Comparison of ENCODE assay signal across 15 cellular contexts in the genomic region with DNA sequence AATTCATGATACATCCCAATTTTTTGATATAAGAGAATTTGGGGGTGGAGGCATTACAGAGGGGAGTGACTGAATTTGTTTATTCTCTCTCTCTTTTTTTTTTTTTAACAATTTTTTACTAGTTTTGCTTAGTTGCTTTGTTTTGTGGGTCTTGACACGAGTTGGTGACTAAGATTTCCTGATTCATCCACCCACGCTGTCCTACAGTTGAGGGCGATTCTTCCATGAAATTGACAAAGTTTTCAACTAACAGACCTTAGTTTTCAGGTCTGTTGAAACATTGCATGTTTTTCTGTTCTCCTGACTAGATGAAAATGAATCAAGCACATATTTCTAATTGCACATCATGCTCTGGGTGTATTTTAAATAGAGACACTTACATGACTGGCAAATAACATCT.
A peak's percentile ranks its signal among the peaks of the same experiment; 100 is the strongest.
DNase-seq lines count a peak whose midpoint lies in the region; ATAC-seq and TF ChIP-seq lines count a peak whose summit lies in the region.
"Had no signal": no experiment of that assay in that cellular context is flagged by ENCODE, and none has a peak within 500 bp of the region (broad histone marks: within the 10 kb centered on the region; RNA-seq: fewer than 3 reads in every experiment).

No MANE protein-coding gene starts in this region.

- intact Hi-C loops in activated CD8-positive, alpha-beta T cell treated with anti-CD3 and anti-CD28 coated beads for 36 hours (cut with micrococcal nuclease), result no loop called here

- H3K4me3 ChIP-seq in epithelial cell of esophagus (ENCODE audit: low read length), result no peak overlapping the region
- H3K4me3 ChIP-seq: BLaER1, GM23248 had no signal

- no peak for TF ChIP-seq CTCF in activated CD8-positive, alpha-beta T cell treated with anti-CD3 and anti-CD28 coated beads for 36 hours (IDR thresholded peaks at IDR 0.05)
- no peak for TF ChIP-seq CTCF in epithelial cell of esophagus (IDR thresholded peaks at IDR 0.05; ENCODE audit: insufficient read depth, low read depth, low read length, missing control alignments)

- peaks cover 5% of the 10 kb centered on the region for H3K9me3 Mint-ChIP-seq in activated CD8-positive, alpha-beta T cell treated with anti-CD3 and anti-CD28 coated beads for 36 hours
- no peaks in the 10 kb centered on the region for H3K9me3 Mint-ChIP-seq in activated CD8-positive, alpha-beta T cell treated with anti-CD3 and anti-CD28 coated beads, Interleukin-2, amount 10 ng/mL, durations not matched to agents 7 days and 5 days (ENCODE audit: insufficient read depth)

- DNase-seq in activated CD8-positive, alpha-beta T cell treated with anti-CD3 and anti-CD28 coated beads for 36 hours, result peak; percentile 10
- no peak for DNase-seq in activated CD8-positive, alpha-beta T cell treated with anti-CD3 and anti-CD28 coated beads, Interleukin-2, amount 10 ng/mL, durations not matched to agents 7 days and 5 days
- peak; percentile 40 for DNase-seq in RKO (ENCODE audit: low spot score)
- peak; percentile 65 for DNase-seq in epithelial cell of esophagus (ENCODE audit: low read depth)
- no peak for DNase-seq in GOT3 (lab: John Stamatoyannopoulos, UW)
- no peak for DNase-seq in NCI-H446 (lab: John Stamatoyannopoulos, UW)
- no peak for DNase-seq in stimulated activated naive CD4-positive, alpha-beta T cell treated with Interleukin-2 at 50 U/mL for 16 hours (lab: John Stamatoyannopoulos, UW)
- DNase-seq in SHP77 (lab: John Stamatoyannopoulos, UW), result no peak
- DNase-seq: AML-193; Calu3; CD8-positive, alpha-beta memory T cell; DMS 273 treated with DMSO at 0.1 percent for 48 hours; GM23248; H7 had no signal

- H3K27ac Mint-ChIP-seq in activated CD8-positive, alpha-beta T cell treated with anti-CD3 and anti-CD28 coated beads for 36 hours, result no peak overlapping the region
- H3K27ac Mint-ChIP-seq in activated CD8-positive, alpha-beta T cell treated with anti-CD3 and anti-CD28 coated beads, Interleukin-2, amount 10 ng/mL, durations not matched to agents 7 days and 5 days, result no peak overlapping the region
- H3K27ac Mint-ChIP-seq: CD8-positive, alpha-beta memory T cell had no signal

- CTCF ChIA-PET in activated CD8-positive, alpha-beta T cell treated with anti-CD3 and anti-CD28 coated beads for 36 hours (lab: Charles Lee), result no interaction called here
- CTCF ChIA-PET in activated CD8-positive, alpha-beta T cell treated with anti-CD3 and anti-CD28 coated beads, Interleukin-2, amount 10 ng/mL, durations not matched to agents 7 days and 5 days (lab: Charles Lee), result no interaction called here

- peaks cover 2% of the 10 kb centered on the region for H3K4me1 Mint-ChIP-seq in activated CD8-positive, alpha-beta T cell treated with anti-CD3 and anti-CD28 coated beads for 36 hours (ENCODE audit: low read depth)
- H3K4me1 Mint-ChIP-seq in activated CD8-positive, alpha-beta T cell treated with anti-CD3 and anti-CD28 coated beads, Interleukin-2, amount 10 ng/mL, durations not matched to agents 7 days and 5 days (ENCODE audit: low read depth), result no peaks in the 10 kb centered on the region
- H3K4me1 Mint-ChIP-seq: CD8-positive, alpha-beta memory T cell had no signal

- no peaks in the 10 kb centered on the region for H3K36me3 Mint-ChIP-seq in activated CD8-positive, alpha-beta T cell treated with anti-CD3 and anti-CD28 coated beads for 36 hours (ENCODE audit: low read depth)
- no peaks in the 10 kb centered on the region for H3K36me3 Mint-ChIP-seq in activated CD8-positive, alpha-beta T cell treated with anti-CD3 and anti-CD28 coated beads, Interleukin-2, amount 10 ng/mL, durations not matched to agents 7 days and 5 days (ENCODE audit: low read depth)
- H3K36me3 Mint-ChIP-seq: CD8-positive, alpha-beta memory T cell had no signal

- no peaks in the 10 kb centered on the region for H3K27me3 Mint-ChIP-seq in activated CD8-positive, alpha-beta T cell treated with anti-CD3 and anti-CD28 coated beads for 36 hours
- no peaks in the 10 kb centered on the region for H3K27me3 Mint-ChIP-seq in activated CD8-positive, alpha-beta T cell treated with anti-CD3 and anti-CD28 coated beads, Interleukin-2, amount 10 ng/mL, durations not matched to agents 7 days and 5 days (ENCODE audit: low read depth)
- H3K27me3 Mint-ChIP-seq: CD8-positive, alpha-beta memory T cell had no signal

- POLR2A ChIA-PET in activated CD8-positive, alpha-beta T cell treated with anti-CD3 and anti-CD28 coated beads for 36 hours (lab: Charles Lee), result no interaction called here
- POLR2A ChIA-PET in activated CD8-positive, alpha-beta T cell treated with anti-CD3 and anti-CD28 coated beads, Interleukin-2, amount 10 ng/mL, durations not matched to agents 7 days and 5 days (lab: Charles Lee), result no interaction called here

- H3K4me3 Mint-ChIP-seq in activated CD8-positive, alpha-beta T cell treated with anti-CD3 and anti-CD28 coated beads for 36 hours, result no peak overlapping the region
- no peak overlapping the region for H3K4me3 Mint-ChIP-seq in activated CD8-positive, alpha-beta T cell treated with anti-CD3 and anti-CD28 coated beads, Interleukin-2, amount 10 ng/mL, durations not matched to agents 7 days and 5 days
- H3K4me3 Mint-ChIP-seq: CD8-positive, alpha-beta memory T cell had no signal

- no peak for ATAC-seq in activated CD8-positive, alpha-beta T cell treated with anti-CD3 and anti-CD28 coated beads for 36 hours
- no peak for ATAC-seq in activated CD8-positive, alpha-beta T cell treated with anti-CD3 and anti-CD28 coated beads, Interleukin-2, amount 10 ng/mL, durations not matched to agents 7 days and 5 days

Comparison
In these comparisons a context has a peak if more than half of its experiments do, and no peak if none do; other contexts are left out.
1. DNase-seq: peak in activated CD8-positive, alpha-beta T cell treated with anti-CD3 and anti-CD28 coated beads for 36 hours (single experiment), RKO (single experiment) and epithelial cell of esophagus (single experiment); none in activated CD8-positive, alpha-beta T cell treated with anti-CD3 and anti-CD28 coated beads, Interleukin-2, amount 10 ng/mL, durations not matched to agents 7 days and 5 days (single experiment), GOT3 (single experiment), NCI-H446 (0 of 2), stimulated activated naive CD4-positive, alpha-beta T cell treated with Interleukin-2 at 50 U/mL for 16 hours (single experiment) and SHP77 (0 of 2).